9 cellular contexts compared by ENCODE assay signal in the genomic region with DNA sequence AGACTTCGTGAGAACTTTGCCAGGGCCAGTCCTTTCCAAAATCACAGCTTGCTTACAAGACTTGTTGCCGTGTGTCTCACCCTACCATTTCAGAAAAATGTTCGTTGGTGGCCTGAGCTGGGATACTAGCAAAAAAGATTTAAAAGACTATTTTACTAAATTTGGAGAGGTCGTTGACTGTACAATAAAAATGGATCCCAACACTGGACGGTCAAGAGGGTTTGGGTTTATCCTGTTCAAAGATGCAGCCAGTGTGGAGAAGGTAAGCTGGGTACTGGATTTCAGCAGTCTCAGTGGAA. TPM values are rescaled to one million over a fixed set of nuclear protein-coding genes. Genes with fewer than 3 reads are reported as not detected.
DNase-seq lines count a peak whose midpoint lies in the region; ATAC-seq and TF ChIP-seq lines count a peak whose summit lies in the region.
"Had no signal": no experiment of that assay in that cellular context is flagged by ENCODE, and none has a peak within 500 bp of the region (broad histone marks: within the 10 kb centered on the region; RNA-seq: fewer than 3 reads in every experiment).

No MANE protein-coding gene starts in this region.

- H3K4me1 ChIP-seq in GM23248 (ENCODE audit: insufficient read depth) (peaks cover 16% of the 10 kb centered on the region; the same call in 1 of the 2 replicates), gastroesophageal sphincter (peaks cover 0 to 41% (median 19%) of the 10 kb centered on the region in 3 donors), gastrocnemius medialis (peaks cover 26 to 32% of the 10 kb centered on the region in 2 donors)

- in situ Hi-C loops in GM23248 (cut with MboI) (no loop called here), gastrocnemius medialis (cut with MboI; ENCODE audit: low sequenced_read_pairs in 4 of 4) (no loop called here)

- peak overlapping the region; percentile 90 for H3K4me2 ChIP-seq in GM23248 (ENCODE audit: unreplicated experiment)

- peaks cover 25% of the 10 kb centered on the region for H4K20me1 ChIP-seq in GM23248 (ENCODE audit: insufficient read depth)

- peaks cover 47% of the 10 kb centered on the region for H3F3A ChIP-seq in GM23248 (ENCODE audit: insufficient read depth)

- H3K4me3 ChIP-seq in GM23248 (peak overlapping the region; percentile 97), WI38 (ENCODE audit: low read depth, low read length) (peak overlapping the region; percentile 96), gastroesophageal sphincter (peak overlapping the region; percentile 81 to 99), gastrocnemius medialis (peak overlapping the region; percentile 62 to 79 (median 70))

- H2AFZ ChIP-seq in GM23248: no peak overlapping the region

- H3K9me2 ChIP-seq in GM23248 (ENCODE audit: insufficient read depth): no peaks in the 10 kb centered on the region

- DNase-seq in GM23248 (no peak), gastrocnemius medialis (no peak), COLO668 (lab: John Stamatoyannopoulos, UW; ENCODE audit: unreplicated experiment) (no peak), KG1 (lab: John Stamatoyannopoulos, UW) (no peak), NCI-H345 treated with DMSO at 0.1 percent for 48 hours (lab: John Stamatoyannopoulos, UW; ENCODE audit: unreplicated experiment) (no peak)

- H3K27me3 ChIP-seq in GM23248 (replicated peaks; ENCODE audit: insufficient read depth) (no peaks in the 10 kb centered on the region), gastroesophageal sphincter (no peaks in the 10 kb centered on the region), gastrocnemius medialis (no peaks in the 10 kb centered on the region)

- TF ChIP-seq POLR2A in gastroesophageal sphincter (IDR thresholded peaks at IDR 0.05) (no peak), gastrocnemius medialis (IDR thresholded peaks at IDR 0.05) (no peak)

- H3K9me3 ChIP-seq in GM23248 (ENCODE audit: low read depth) (no peaks in the 10 kb centered on the region), gastroesophageal sphincter (no peaks in the 10 kb centered on the region), gastrocnemius medialis (no peaks in the 10 kb centered on the region)

- intact Hi-C loops in gastrocnemius medialis (cut with DNase I; ENCODE audit: low total_unique reads): loop anchor here (5.0 kb wide), 1 partner anchor 83 kb away; no protein-coding TSS in a partner anchor

- H3K27ac ChIP-seq in GM23248 (peak overlapping the region; percentile 86), gastroesophageal sphincter (peak overlapping the region; percentile 88 to 99 (median 94)), gastrocnemius medialis (peak overlapping the region; percentile 82 to 92 (median 88))

- H3K36me3 ChIP-seq in GM23248 (ENCODE audit: low read depth) (peaks cover 36% of the 10 kb centered on the region; the same call in 1 of the 2 replicates), gastroesophageal sphincter (peaks cover 0 to 42% of the 10 kb centered on the region in 2 donors), gastrocnemius medialis (peaks cover 0 to 43% of the 10 kb centered on the region in 2 donors)

- peaks cover 63% of the 10 kb centered on the region for H3K79me2 ChIP-seq in GM23248 (ENCODE audit: insufficient read depth)

- WGBS in GM23248 (ENCODE audit: low coverage in 1 of 2, low lambda C conversion rate in 2 of 2, missing lambda C conversion rate in 2 of 2), 2 experiments: 0 to 1% methylated on average over 5 of the region's 5 CpGs
- whole genome bisulfite sequencing in gastroesophageal sphincter (ENCODE audit: low coverage in 1 of 2), 2 donors: 0 to 2% methylated on average over 3 to 4 of the region's 5 CpGs

- TF ChIP-seq CTCF in WI38 (IDR thresholded peaks at IDR 0.05; ENCODE audit: low read depth, low read length) (no peak), gastroesophageal sphincter (IDR thresholded peaks at IDR 0.05) (no peak), gastrocnemius medialis (IDR thresholded peaks at IDR 0.05 in 4 of 5, conservative IDR thresholded peaks at IDR 0.05 in 1 of 5) (no peak)

- ATAC-seq in gastroesophageal sphincter: no peak
- ATAC-seq in gastrocnemius medialis: no peak
- no peak for ATAC-seq in GM18867 (IDR thresholded peaks at IDR 0.05; ENCODE audit: unreplicated experiment)

- no peak for TF ChIP-seq EP300 in gastroesophageal sphincter (IDR thresholded peaks at IDR 0.05)

- H3K9ac ChIP-seq in GM23248: peak overlapping the region; percentile 95

RNA-seq across cellular contexts. Expression of gene HNRNPAB, which starts 1.4 kb away (rescaled TPM):
- total RNA-seq in GM23248 (2014; rRNA removed; shearing (Covaris generic)): 47.6 and 53.4 TPM in 2 replicates
- polyA plus RNA-seq in GM23248 (2016; fragmentation: Nextera tagmentation; extraction: Ambion mirVana): 111 and 117 TPM in 2 replicates
- total RNA-seq in gastroesophageal sphincter (100 to 1,000 TPM in 2 of 4 donors, 10 to 100 TPM in 2; 79.9 to 140 (median 106) TPM), gastrocnemius medialis (100 to 1,000 TPM in 2 of 4 donors, 10 to 100 TPM in 2; 84.2 to 117 (median 106) TPM)

RNA-seq across cellular contexts. Expression of gene GMCL2, which starts 18.5 kb away (rescaled TPM):
- total RNA-seq in GM23248 (2014; rRNA removed; shearing (Covaris generic)): not detected in 2 replicates
- not detected in 2 replicates for polyA plus RNA-seq in GM23248 (2016; fragmentation: Nextera tagmentation; extraction: Ambion mirVana)
- not detected for total RNA-seq in gastroesophageal sphincter
- not detected for total RNA-seq in gastrocnemius medialis
- total RNA-seq: renal cortical epithelial cell had no signal

RNA-seq across cellular contexts. Expression of gene PHYKPL, which starts 26.9 kb away (rescaled TPM):
- 12.1 and 28.9 TPM in 2 replicates for total RNA-seq in GM23248 (2014; rRNA removed; shearing (Covaris generic))
- polyA plus RNA-seq in GM23248 (2016; fragmentation: Nextera tagmentation; extraction: Ambion mirVana): 18.4 and 22.9 TPM in 2 replicates
- total RNA-seq in gastroesophageal sphincter (10 to 100 TPM; 37.3 to 51.2 (median 41.6) TPM), gastrocnemius medialis (10 to 100 TPM; 25.0 to 54.6 (median 33.7) TPM)

RNA-seq across cellular contexts. Expression of gene NHP2, which starts 52.0 kb away (rescaled TPM):
- total RNA-seq in GM23248 (2014; rRNA removed; shearing (Covaris generic)): 203 and 221 TPM in 2 replicates
- 232 and 237 TPM in 2 replicates for polyA plus RNA-seq in GM23248 (2016; fragmentation: Nextera tagmentation; extraction: Ambion mirVana)
- total RNA-seq in gastroesophageal sphincter (100 to 1,000 TPM; 192 to 253 (median 218) TPM), gastrocnemius medialis (100 to 1,000 TPM; 157 to 261 (median 241) TPM)
